8 cellular contexts compared by ENCODE assay signal in genomic region chr3:187012609-187013051, GRCh38.
DNase-seq lines count a peak whose midpoint lies in the region; ATAC-seq and TF ChIP-seq lines count a peak whose summit lies in the region.

No MANE protein-coding gene starts in this region.

- peak overlapping the region; percentile 40; the same call in 1 of the 2 replicates for H2BK20ac ChIP-seq in IMR-90 (ENCODE audit: low read depth, low read length)

- no peak overlapping the region for H3K4me3 ChIP-seq in IMR-90 (ENCODE audit: insufficient read depth, low read depth, low read length)
- H3K4me3 ChIP-seq in stomach = no peak overlapping the region

- H2BK15ac ChIP-seq in IMR-90 (ENCODE audit: low read depth, low read length) = no peak overlapping the region

- H3K9ac ChIP-seq in IMR-90 (ENCODE audit: low read depth, low read length) = no peak overlapping the region

- H2BK5ac ChIP-seq in IMR-90 (ENCODE audit: low read depth, low read length, poor library complexity, severe bottlenecking) = no peak overlapping the region

- no peak overlapping the region for H2AK5ac ChIP-seq in IMR-90 (ENCODE audit: low read depth, low read length)

- TF ChIP-seq RAD21 in IMR-90 (IDR thresholded peaks at IDR 0.05; ENCODE audit: low read length) = no peak

- DNase-seq in IMR-90 = peak; percentile 64
- DNase-seq in activated T-cell treated with anti-CD3 and anti-CD28 coated beads, Interleukin-2, amount 50 U/mL, for 24 hours = peak; percentile 68
- DNase-seq in stomach = no peak
- DNase-seq in retina = no peak
- no peak for DNase-seq in cerebellar cortex (ENCODE audit: low spot score)

- peak overlapping the region; percentile 79 for H3K4me2 ChIP-seq in IMR-90 (ENCODE audit: low read depth, low read length)

- TF ChIP-seq EP300 in stomach (IDR thresholded peaks at IDR 0.05) = no peak

- peak overlapping the region in 1 of 2 experiments; percentile 46; a peak in 1 of 4 replicates for H4K8ac ChIP-seq in IMR-90 (ENCODE audit: low read depth in 2 of 2, low read length in 2 of 2)

- intact Hi-C loops in IMR-90 (cut with micrococcal nuclease) (no loop called here), stomach (cut with DNase I; ENCODE audit: low total_unique reads) (no loop called here)

- H2AK9ac ChIP-seq in IMR-90 (replicated peaks; ENCODE audit: low read depth, low read length, poor library complexity) = no peak overlapping the region

- H3K18ac ChIP-seq in IMR-90 (ENCODE audit: low read depth, low read length) = no peak overlapping the region; the same call in 1 of the 2 replicates

- no peak overlapping the region for H3K56ac ChIP-seq in IMR-90 (ENCODE audit: extremely low read depth, insufficient read depth, low read length)

- H2AFZ ChIP-seq in IMR-90 (replicated peaks; ENCODE audit: low read length, poor library complexity) = peak overlapping the region; percentile 76

- no TSS peak for BruUV-seq in IMR-90 (replicated peaks; lab: Mats Ljungman, UMichigan)

- peak overlapping the region; percentile 39 for H2BK120ac ChIP-seq in IMR-90 (ENCODE audit: low read depth, low read length)

- peak overlapping the region; percentile 1; the same call in 1 of the 2 replicates for H3K27ac ChIP-seq in IMR-90 (ENCODE audit: insufficient read depth, low read length)
- H3K27ac ChIP-seq in layer of hippocampus (ENCODE audit: low read depth, low read length) = peak overlapping the region; percentile 44
- H3K27ac ChIP-seq in stomach = peak overlapping the region in 3 of 5 donors; percentile 24 to 66 (median 59)

- peaks cover 2% of the 10 kb centered on the region for H3K9me3 Mint-ChIP-seq in activated T-cell treated with anti-CD3 and anti-CD28 coated beads, Interleukin-2, amount 50 U/mL, for 24 hours

- H3K14ac ChIP-seq in IMR-90 (replicated peaks; ENCODE audit: low read depth, low read length) = 0 out of 2 replicates have a peak overlapping the region, but pooled peaks have one; percentile 19

- H3K4me1 ChIP-seq in IMR-90 (ENCODE audit: control insufficient read depth, insufficient read depth, low read length) (peaks cover 8% of the 10 kb centered on the region; the same call in 1 of the 2 replicates), stomach (peaks cover 4 to 47% (median 9%) of the 10 kb centered on the region in 4 donors)

- H3K4ac ChIP-seq in IMR-90 (ENCODE audit: low read depth, low read length) = 0 out of 2 replicates have a peak overlapping the region, but pooled peaks have one; percentile 27

- POLR2A ChIA-PET in IMR-90 (lab: Charles Lee; ENCODE audit: unreplicated experiment) = no interaction called here

- H4K91ac ChIP-seq in IMR-90 (ENCODE audit: insufficient read depth, low read depth, low read length) = peak overlapping the region; percentile 39; the same call in 1 of the 2 replicates

- no peak overlapping the region; the same call in 1 of the 2 replicates for H4K5ac ChIP-seq in IMR-90 (ENCODE audit: low read depth, low read length)

- no peaks in the 10 kb centered on the region for H3K27me3 Mint-ChIP-seq in activated T-cell treated with anti-CD3 and anti-CD28 coated beads, Interleukin-2, amount 50 U/mL, for 24 hours

- H3K27ac Mint-ChIP-seq in activated T-cell treated with anti-CD3 and anti-CD28 coated beads, Interleukin-2, amount 50 U/mL, for 24 hours = peak overlapping the region; percentile 93

- peak overlapping the region; percentile 51 for H3K4me3 Mint-ChIP-seq in activated T-cell treated with anti-CD3 and anti-CD28 coated beads, Interleukin-2, amount 50 U/mL, for 24 hours

- CTCF ChIA-PET in IMR-90 (lab: Yijun Ruan, JAX) = interaction anchor here (1.1 kb wide), 1 partner anchor 152 kb away, joined by 3 read pairs; no protein-coding TSS in a partner anchor

- peaks cover 76% of the 10 kb centered on the region for H3K36me3 Mint-ChIP-seq in activated T-cell treated with anti-CD3 and anti-CD28 coated beads, Interleukin-2, amount 50 U/mL, for 24 hours (ENCODE audit: low read depth)

- no peaks in the 10 kb centered on the region for H3K79me1 ChIP-seq in IMR-90 (ENCODE audit: low read depth in 1 of 2, low read length in 2 of 2)

- H3K23ac ChIP-seq in IMR-90 (ENCODE audit: low read depth, low read length) = no peak overlapping the region

- H3K4me1 Mint-ChIP-seq in activated T-cell treated with anti-CD3 and anti-CD28 coated beads, Interleukin-2, amount 50 U/mL, for 24 hours (ENCODE audit: low read depth) = peaks cover 69% of the 10 kb centered on the region

- in situ Hi-C loops in IMR-90 (cut with MboI; ENCODE audit: low sequenced_read_pairs) = no loop called here

- TF ChIP-seq POLR2A in IMR-90 (IDR thresholded peaks at IDR 0.05; ENCODE audit: low read depth, low read length) (no peak), stomach (IDR thresholded peaks at IDR 0.05) (no peak)

- ATAC-seq in IMR-90 (ENCODE audit: low read depth) = peak; percentile 50
- ATAC-seq in HG03571 (IDR thresholded peaks at IDR 0.05; ENCODE audit: unreplicated experiment) = no peak
- ATAC-seq in HG02981 (IDR thresholded peaks at IDR 0.05; ENCODE audit: unreplicated experiment) = no peak

- dilution Hi-C loops in IMR-90 (cut with HindIII; ENCODE audit: low sequenced_read_pairs, unreplicated experiment) = no loop called here

- TF ChIP-seq CTCF in IMR-90 (conservative IDR thresholded peaks at IDR 0.05; ENCODE audit: low read depth, low read length) = no peak
- TF ChIP-seq CTCF in stomach (IDR thresholded peaks at IDR 0.05) = no peak

- H3K36me3 ChIP-seq in IMR-90 (ENCODE audit: control insufficient read depth, insufficient read depth, low read length) (no peaks in the 10 kb centered on the region), stomach (no peaks in the 10 kb centered on the region)

- H3K9me3 ChIP-seq in IMR-90 (ENCODE audit: control insufficient read depth, insufficient read depth, low read length) = no peaks in the 10 kb centered on the region
- H3K9me3 ChIP-seq in stomach = no peaks in the 10 kb centered on the region

- no peaks in the 10 kb centered on the region for H4K20me1 ChIP-seq in IMR-90 (ENCODE audit: insufficient read depth, low read length)

- no peaks in the 10 kb centered on the region for H3K9me1 ChIP-seq in IMR-90 (ENCODE audit: insufficient read depth, low read length)

- 60% methylated on average over 1 of the region's 7 CpGs; no CpG with 5 or more reads in 1 of the 2 experiments for WGBS in IMR-90 (ENCODE audit: extremely low coverage in 2 of 2, insufficient read length in 1 of 2), 2 experiments
- WGBS in stomach, 5 donors = 65 to 72% (median 69%) methylated on average over 6 to 7 of the region's 7 CpGs

- H3K27me3 ChIP-seq in IMR-90 (ENCODE audit: control insufficient read depth, insufficient read depth, low read length) (no peaks in the 10 kb centered on the region), layer of hippocampus (ENCODE audit: control insufficient read depth, insufficient read depth, low read length) (no peaks in the 10 kb centered on the region), stomach (no peaks in the 10 kb centered on the region)

TF ChIP-seq in IMR-90, 13 proteins besides CTCF, POLR2A, EP300 and RAD21:
- TF ChIP-seq BHLHE40 (IDR thresholded peaks at IDR 0.05; ENCODE audit: low read depth, low read length) (no peak), RFX5 (IDR thresholded peaks at IDR 0.05; ENCODE audit: low read depth, low read length) (no peak), MXI1 (IDR thresholded peaks at IDR 0.05; ENCODE audit: borderline replicate concordance, low read depth, low read length) (no peak), USF2 (IDR thresholded peaks at IDR 0.05; ENCODE audit: low read depth, low read length) (no peak), SMC3 (IDR thresholded peaks at IDR 0.05; ENCODE audit: low read depth, low read length) (no peak), NFE2L2 (IDR thresholded peaks at IDR 0.05; ENCODE audit: low read depth, low read length) (no peak), MAFK (IDR thresholded peaks at IDR 0.05; ENCODE audit: low read depth, low read length) (no peak), ELK1 (IDR thresholded peaks at IDR 0.05; ENCODE audit: borderline replicate concordance, low read depth, low read length) (no peak), MAZ (IDR thresholded peaks at IDR 0.05; ENCODE audit: borderline replicate concordance, low read depth, low read length) (no peak), CHD1 (IDR thresholded peaks at IDR 0.05; ENCODE audit: low read depth, low read length) (no peak), RCOR1 (IDR thresholded peaks at IDR 0.05; ENCODE audit: insufficient replicate concordance, low read length) (no peak), FOS (IDR thresholded peaks at IDR 0.05; ENCODE audit: low read depth, low read length) (no peak), CEBPB (IDR thresholded peaks at IDR 0.05; ENCODE audit: low read depth, low read length) (no peak)
TF ChIP-seq in IMR-90: peak in this region for 0.

Comparison
In these comparisons a context has a peak if more than half of its experiments do, and no peak if none do; other contexts are left out.
1. DNase-seq: peak in IMR-90 (single experiment) and activated T-cell treated with anti-CD3 and anti-CD28 coated beads, Interleukin-2, amount 50 U/mL, for 24 hours (single experiment); none in stomach (single experiment), retina (single experiment) and cerebellar cortex (single experiment).
2. H3K27ac ChIP-seq: peak in every context shown above with its lines; median percentile 59 in stomach; 44 in layer of hippocampus; 1 in IMR-90.